In the genomic region with DNA sequence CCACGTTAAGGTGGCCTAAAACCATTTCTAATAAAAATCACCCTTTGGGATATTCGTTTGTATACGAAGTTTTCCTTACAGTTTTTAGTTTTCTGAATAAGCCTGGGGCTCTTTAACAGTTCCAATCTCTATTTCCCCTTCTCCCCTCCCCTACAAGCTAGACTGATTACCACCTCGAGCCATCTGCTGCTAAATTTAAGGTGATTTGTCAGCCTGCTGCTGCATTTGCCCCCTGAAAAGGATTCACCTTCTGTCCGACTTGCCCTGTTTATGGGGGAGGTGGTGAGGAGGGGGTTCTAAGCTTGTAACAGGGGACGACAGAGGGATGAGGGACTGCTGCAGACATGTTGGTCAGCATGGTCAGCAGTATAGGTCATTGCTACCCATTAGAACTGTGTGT, we compare ENCODE assay signal across 17 cellular contexts.
A peak's percentile ranks its signal among the peaks of the same experiment; 100 is the strongest.
DNase-seq lines count a peak whose midpoint lies in the region; ATAC-seq and TF ChIP-seq lines count a peak whose summit lies in the region.
"Had no signal": no experiment of that assay in that cellular context is flagged by ENCODE, and none has a peak within 500 bp of the region (broad histone marks: within the 10 kb centered on the region; RNA-seq: fewer than 3 reads in every experiment).

No MANE protein-coding gene starts in this region.

- peaks cover 27% of the 10 kb centered on the region for H3K36me3 Mint-ChIP-seq in nephron progenitor cell (ENCODE audit: low read depth)

- no peak for TF ChIP-seq CTCF in WERI-Rb-1 (IDR thresholded peaks at IDR 0.05; ENCODE audit: low read depth, low read length)
- no peak for TF ChIP-seq CTCF in nephron progenitor cell (IDR thresholded peaks at IDR 0.05)

- H3K9me3 Mint-ChIP-seq in nephron progenitor cell, result peaks cover 15% of the 10 kb centered on the region
- H3K9me3 Mint-ChIP-seq: CD8-positive, alpha-beta memory T cell had no signal

- peaks cover 55% of the 10 kb centered on the region for H3K4me1 Mint-ChIP-seq in nephron progenitor cell

- no peak for ATAC-seq in GM21576 (IDR thresholded peaks at IDR 0.05; ENCODE audit: unreplicated experiment)

- in situ Hi-C loops in KBM-7 (cut with MboI; ENCODE audit: low pct_unique_long_range_greater_than_20kb, low sequenced_read_pairs), result no loop called here

- no peaks in the 10 kb centered on the region for H3K27me3 ChIP-seq in WERI-Rb-1 (ENCODE audit: insufficient read depth, low read depth, severe bottlenecking)
- H3K27me3 ChIP-seq: SJCRH30 had no signal

- H3K27ac Mint-ChIP-seq in nephron progenitor cell, result no peak overlapping the region
- H3K27ac Mint-ChIP-seq: B cell had no signal

- no peak overlapping the region for H3K4me3 ChIP-seq in WERI-Rb-1 (ENCODE audit: low read depth, low read length)
- H3K4me3 ChIP-seq: GM23248, SJCRH30 had no signal

- H3K36me3 ChIP-seq in WERI-Rb-1, result no peaks in the 10 kb centered on the region
- H3K36me3 ChIP-seq: SJCRH30 had no signal

- H3K9me3 ChIP-seq in WERI-Rb-1 (ENCODE audit: severe bottlenecking), result peaks cover 2% of the 10 kb centered on the region
- H3K9me3 ChIP-seq: SJCRH30 had no signal

- H3K27me3 Mint-ChIP-seq in nephron progenitor cell (ENCODE audit: low read depth, poor library complexity), result no peaks in the 10 kb centered on the region
- H3K27me3 Mint-ChIP-seq: B cell; CD8-positive, alpha-beta memory T cell had no signal

- DNase-seq in D341Med (ENCODE audit: low spot score) (peak; percentile 62), NCI-H1694 (lab: John Stamatoyannopoulos, UW) (peak; percentile 73), WERI-Rb-1 (peak; percentile 84), nephron progenitor cell (no peak), NCI-H1417 (lab: John Stamatoyannopoulos, UW) (no peak), DMS53 (lab: John Stamatoyannopoulos, UW) (no peak), KBM-7 (no peak)
- DNase-seq: ACHN; CD8-positive, alpha-beta memory T cell; GM23248; NCI-H187 treated with DMSO at 0.1 percent for 48 hours; NCI-H510A treated with DMSO at 0.1 percent for 48 hours; NK-92 treated with Interleukin-12 subunit alpha and Interleukin-12 subunit beta, amount 100 ng/mL, for 24 hours; RPMI8226; SJCRH30 had no signal

- H3K27ac ChIP-seq in WERI-Rb-1, result peak overlapping the region; percentile 64
- H3K27ac ChIP-seq: GM23248, SJCRH30 had no signal

- peak overlapping the region; percentile 12 for H3K4me3 Mint-ChIP-seq in nephron progenitor cell
- H3K4me3 Mint-ChIP-seq: B cell had no signal

Comparison
In these comparisons a context has a peak if more than half of its experiments do, and no peak if none do; other contexts are left out.
1. DNase-seq: peak in D341Med (single experiment), NCI-H1694 (single experiment) and WERI-Rb-1 (single experiment); none in nephron progenitor cell (single experiment), NCI-H1417 (0 of 3), DMS53 (single experiment) and KBM-7 (single experiment).